23 cellular contexts compared by ENCODE assay signal in the genomic region with DNA sequence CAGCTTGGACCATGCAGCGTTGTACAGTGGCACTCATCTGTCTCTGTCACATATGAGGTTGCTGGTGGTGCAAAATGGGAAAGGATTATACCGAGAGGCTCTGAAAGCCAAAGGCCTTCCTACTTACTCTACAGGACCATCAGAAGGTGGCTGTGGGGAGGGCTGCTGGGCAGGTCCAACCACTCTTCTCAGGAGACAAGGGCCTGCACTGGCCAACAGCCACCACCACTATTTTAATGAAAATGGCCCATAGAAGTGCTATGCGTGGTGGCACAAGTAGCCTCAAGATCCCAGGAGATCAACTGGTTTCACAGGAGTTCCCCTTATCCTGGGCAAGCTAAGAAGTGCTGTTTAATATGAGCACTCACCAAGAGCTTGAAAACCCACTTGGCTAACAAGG. TPM values are rescaled to one million over a fixed set of nuclear protein-coding genes. Genes with fewer than 3 reads are reported as not detected.
"Had no signal": no experiment of that assay in that cellular context is flagged by ENCODE, and none has a peak within 500 bp of the region (broad histone marks: within the 10 kb centered on the region; RNA-seq: fewer than 3 reads in every experiment).

No MANE protein-coding gene starts in this region.

- H3K4me1 ChIP-seq: ascending aorta, breast epithelium, colonic mucosa had no signal

- H3K27ac Mint-ChIP-seq: activated CD4-positive, alpha-beta memory T cell treated with anti-CD3 and anti-CD28 coated beads, Interleukin-2, amount 10 ng/mL, durations not matched to agents 7 days and 5 days; activated CD8-positive, alpha-beta memory T cell treated with anti-CD3 and anti-CD28 coated beads, Interleukin-2, amount 10 ng/mL, durations not matched to agents 7 days and 5 days; activated naive CD4-positive, alpha-beta T cell treated with anti-CD3 and anti-CD28 coated beads, Interleukin-2, amount 10 ng/mL, durations not matched to agents 7 days and 5 days; activated naive CD4-positive, alpha-beta T cell treated with anti-CD3 and anti-CD28 coated beads, Interleukin-2, amount 50 U/mL, for 72 hours; activated naive CD8-positive, alpha-beta T cell treated with anti-CD3 and anti-CD28 coated beads, Interleukin-2, amount 10 ng/mL, durations not matched to agents 7 days and 5 days; activated T-cell treated with anti-CD3 and anti-CD28 coated beads, Interleukin-2, amount 50 U/mL, for 24 hours; activated T-cell treated with anti-CD3 and anti-CD28 coated beads, Interleukin-2, amount 50 U/mL, for 72 hours; brain had no signal

- H3K27me3 ChIP-seq: ascending aorta, breast epithelium, cardiac muscle cell, colonic mucosa had no signal

- H3K4me1 Mint-ChIP-seq: brain had no signal

- H3K36me3 ChIP-seq: ascending aorta, breast epithelium, cardiac muscle cell, colonic mucosa had no signal

- H3K9me3 ChIP-seq: ascending aorta, breast epithelium, colonic mucosa had no signal

- H3K27ac ChIP-seq: ascending aorta, breast epithelium, cardiac muscle cell, colonic mucosa, epithelial cell of prostate had no signal

- H3K36me3 Mint-ChIP-seq: activated CD8-positive, alpha-beta memory T cell treated with anti-CD3 and anti-CD28 coated beads, Interleukin-2, amount 10 ng/mL, durations not matched to agents 7 days and 5 days; activated naive CD4-positive, alpha-beta T cell treated with anti-CD3 and anti-CD28 coated beads, Interleukin-2, amount 10 ng/mL, durations not matched to agents 7 days and 5 days; activated naive CD4-positive, alpha-beta T cell treated with anti-CD3 and anti-CD28 coated beads, Interleukin-2, amount 50 U/mL, for 72 hours; activated naive CD8-positive, alpha-beta T cell treated with anti-CD3 and anti-CD28 coated beads, Interleukin-2, amount 10 ng/mL, durations not matched to agents 7 days and 5 days; brain had no signal

- H3K27me3 Mint-ChIP-seq: brain had no signal

- H3K4me3 Mint-ChIP-seq: activated CD4-positive, alpha-beta memory T cell treated with anti-CD3 and anti-CD28 coated beads, Interleukin-2, amount 10 ng/mL, durations not matched to agents 7 days and 5 days; activated CD8-positive, alpha-beta memory T cell treated with anti-CD3 and anti-CD28 coated beads, Interleukin-2, amount 10 ng/mL, durations not matched to agents 7 days and 5 days; activated naive CD4-positive, alpha-beta T cell treated with anti-CD3 and anti-CD28 coated beads, Interleukin-2, amount 10 ng/mL, durations not matched to agents 7 days and 5 days; activated naive CD8-positive, alpha-beta T cell treated with anti-CD3 and anti-CD28 coated beads, Interleukin-2, amount 10 ng/mL, durations not matched to agents 7 days and 5 days; activated T-cell treated with anti-CD3 and anti-CD28 coated beads, Interleukin-2, amount 50 U/mL, for 24 hours; activated T-cell treated with anti-CD3 and anti-CD28 coated beads, Interleukin-2, amount 50 U/mL, for 72 hours; brain had no signal

- H3K4me3 ChIP-seq: ascending aorta, breast epithelium, cardiac muscle cell, colonic mucosa had no signal

- DNase-seq: activated CD4-positive, alpha-beta memory T cell treated with anti-CD3 and anti-CD28 coated beads, Interleukin-2, amount 10 ng/mL, durations not matched to agents 7 days and 5 days; activated CD4-positive, alpha-beta T cell treated with anti-CD3 and anti-CD28 coated beads for 48 hours; activated CD8-positive, alpha-beta memory T cell treated with anti-CD3 and anti-CD28 coated beads, Interleukin-2, amount 10 ng/mL, durations not matched to agents 7 days and 5 days; activated CD8-positive, alpha-beta memory T cell treated with anti-CD3 and anti-CD28 coated beads, Interleukin-2, amount 50 U/mL, for 4 hours; activated gamma-delta T cell; activated naive CD4-positive, alpha-beta T cell; activated naive CD4-positive, alpha-beta T cell treated with anti-CD3 and anti-CD28 coated beads, Interleukin-2, amount 10 ng/mL, durations not matched to agents 7 days and 5 days; activated naive CD8-positive, alpha-beta T cell treated with anti-CD3 and anti-CD28 coated beads, Interleukin-2, amount 10 ng/mL, durations not matched to agents 7 days and 5 days; activated T-cell treated with anti-CD3 and anti-CD28 coated beads, Interleukin-2, amount 50 U/mL, for 24 hours; activated T-cell treated with anti-CD3 and anti-CD28 coated beads, Interleukin-2, amount 50 U/mL, for 72 hours; central memory CD4-positive, alpha-beta T cell; cerebellar nuclear complex; colonic mucosa; effector CD8-positive, alpha-beta T cell; foreskin fibroblast; head of caudate nucleus; T-helper 2 cell had no signal

- H3K9me3 Mint-ChIP-seq: activated CD4-positive, alpha-beta memory T cell treated with anti-CD3 and anti-CD28 coated beads, Interleukin-2, amount 10 ng/mL, durations not matched to agents 7 days and 5 days; activated naive CD4-positive, alpha-beta T cell treated with anti-CD3 and anti-CD28 coated beads, Interleukin-2, amount 10 ng/mL, durations not matched to agents 7 days and 5 days; activated naive CD4-positive, alpha-beta T cell treated with anti-CD3 and anti-CD28 coated beads, Interleukin-2, amount 50 U/mL, for 72 hours; activated naive CD8-positive, alpha-beta T cell treated with anti-CD3 and anti-CD28 coated beads, Interleukin-2, amount 10 ng/mL, durations not matched to agents 7 days and 5 days; activated T-cell treated with anti-CD3 and anti-CD28 coated beads, Interleukin-2, amount 50 U/mL, for 24 hours; activated T-cell treated with anti-CD3 and anti-CD28 coated beads, Interleukin-2, amount 50 U/mL, for 72 hours had no signal

- ATAC-seq: activated CD8-positive, alpha-beta memory T cell treated with anti-CD3 and anti-CD28 coated beads, Interleukin-2, amount 10 ng/mL, durations not matched to agents 7 days and 5 days; activated naive CD4-positive, alpha-beta T cell treated with anti-CD3 and anti-CD28 coated beads, Interleukin-2, amount 50 U/mL, for 72 hours; activated T-cell treated with anti-CD3 and anti-CD28 coated beads, Interleukin-2, amount 50 U/mL, for 72 hours had no signal

RNA-seq across cellular contexts. Expression of a gene that starts 52.4 kb away (rescaled TPM):
- total RNA-seq: ascending aorta had no signal
